ENCODE assay signal across 12 cellular contexts in the genomic region with DNA sequence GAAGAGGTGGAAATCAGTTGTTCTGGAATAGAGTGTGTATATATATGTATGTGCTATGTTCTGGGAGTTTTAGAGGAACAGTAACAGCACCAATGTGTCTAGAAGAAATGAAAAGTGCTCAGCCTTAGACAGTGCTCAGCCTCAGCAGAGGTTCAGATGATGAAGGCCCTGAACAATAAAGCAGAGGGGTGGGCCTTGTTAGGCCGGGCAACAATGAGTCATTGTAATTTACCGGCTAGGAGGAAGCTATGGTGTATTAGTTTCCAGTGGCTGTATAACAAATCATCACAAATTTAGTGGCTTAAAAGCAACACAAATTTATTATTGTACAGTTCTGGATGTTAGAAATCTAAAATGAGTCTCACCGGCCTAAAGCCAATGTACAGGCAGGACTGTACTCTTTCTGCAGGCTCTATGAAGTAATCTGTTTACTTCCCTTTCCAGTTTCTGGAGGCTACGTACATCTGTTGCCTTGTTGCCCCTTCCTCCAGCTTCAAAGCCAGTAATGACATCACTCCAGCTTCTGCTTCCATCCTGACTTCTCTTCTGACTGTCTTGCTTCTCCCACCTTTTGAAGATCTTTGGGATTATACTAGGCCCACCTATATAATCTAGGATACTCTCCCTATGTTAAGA.
DNase-seq lines count a peak whose midpoint lies in the region; TF ChIP-seq lines count a peak whose summit lies in the region.
"Had no signal": no experiment of that assay in that cellular context is flagged by ENCODE, and none has a peak within 500 bp of the region (broad histone marks: within the 10 kb centered on the region; RNA-seq: fewer than 3 reads in every experiment).

No MANE protein-coding gene starts in this region.

- TF ChIP-seq CTCF in fibroblast of mammary gland (conservative IDR thresholded peaks at IDR 0.05; ENCODE audit: control insufficient read depth, insufficient read depth, low read depth, low read length): no peak
- no peak for TF ChIP-seq CTCF in GM20000 (IDR thresholded peaks at IDR 0.05; ENCODE audit: extremely low read depth, missing control alignments)

- no peak overlapping the region for H3K4me3 ChIP-seq in fibroblast of mammary gland (ENCODE audit: control insufficient read depth, low read depth, low read length)
- H3K4me3 ChIP-seq: PC-9, testis had no signal

- DNase-seq in GM03348 (ENCODE audit: low spot score): peak; percentile 15
- peak; percentile 22 for DNase-seq in NOMO-1 treated with dmso at 0.1 percent for 144 hours (lab: John Stamatoyannopoulos, UW; ENCODE audit: unreplicated experiment)
- peak; percentile 45 for DNase-seq in fibroblast of mammary gland (ENCODE audit: low read depth)
- peak; percentile 58 for DNase-seq in pulmonary artery endothelial cell (ENCODE audit: low read depth, low spot score)
- no peak for DNase-seq in NCI-H510A treated with DMSO at 0.1 percent for 48 hours (lab: John Stamatoyannopoulos, UW)
- no peak for DNase-seq in NCI-H748 (lab: John Stamatoyannopoulos, UW; ENCODE audit: unreplicated experiment)
- no peak for DNase-seq in DMS79 treated with DMSO at 0.1 percent for 48 hours (lab: John Stamatoyannopoulos, UW)
- DNase-seq in GM20000 (ENCODE audit: low spot score): no peak
- DNase-seq: natural killer cell; PC-9; stimulated activated CD4-positive, alpha-beta T cell treated with anti-CD3 and anti-CD28 coated beads, Interleukin-2, amount 100 ng/mL, for 24 hours; testis had no signal

Comparison
In these comparisons a context has a peak if more than half of its experiments do, and no peak if none do; other contexts are left out.
1. DNase-seq: peak in GM03348 (single experiment), NOMO-1 treated with dmso at 0.1 percent for 144 hours (single experiment), fibroblast of mammary gland (single experiment) and pulmonary artery endothelial cell (single experiment); none in NCI-H510A treated with DMSO at 0.1 percent for 48 hours (single experiment), NCI-H748 (single experiment), DMS79 treated with DMSO at 0.1 percent for 48 hours (single experiment) and GM20000 (single experiment).